Comparison of ENCODE assay signal across 1 cellular context in genomic region chr14:99527427-99528076, GRCh38.
TF ChIP-seq lines count a peak whose summit lies in the region.

No MANE protein-coding gene starts in this region.

TF ChIP-seq in GM23338, 12 proteins besides CTCF, POLR2A, EP300 and RAD21 (continued from another document):
- no peak for TF ChIP-seq ZNF462 (CRISPR knock-in tag; IDR thresholded peaks at IDR 0.05)
- no peak for TF ChIP-seq ZNF331 (CRISPR knock-in tag; IDR thresholded peaks at IDR 0.05; ENCODE audit: low read depth)
